ENCODE assay signal across 6 cellular contexts in the genomic region with DNA sequence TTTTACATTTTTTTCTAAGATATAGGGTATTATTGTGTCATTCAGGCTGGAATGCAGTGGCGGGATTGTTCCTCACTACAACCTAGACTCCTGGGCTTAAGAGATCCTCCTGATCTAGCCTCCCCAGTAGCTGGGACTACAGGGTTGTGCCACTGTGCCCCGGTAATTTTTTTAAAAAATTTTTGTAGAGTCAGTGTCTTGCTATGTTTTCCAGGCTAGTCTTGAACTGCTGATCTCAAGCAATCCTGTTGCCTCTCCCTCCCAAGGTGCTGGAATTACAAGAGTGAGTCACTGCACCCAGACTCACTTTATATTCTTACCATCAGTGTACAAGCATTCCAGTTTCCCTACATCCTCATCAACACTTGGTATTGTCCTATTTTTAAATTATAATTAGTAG.
"Had no signal": no experiment of that assay in that cellular context is flagged by ENCODE, and none has a peak within 500 bp of the region (broad histone marks: within the 10 kb centered on the region; RNA-seq: fewer than 3 reads in every experiment).

No MANE protein-coding gene starts in this region.

- H3K4me1 Mint-ChIP-seq: IgD-negative memory B cell had no signal

- ATAC-seq: HepG2, K562 had no signal

- H3K9me3 Mint-ChIP-seq: IgD-negative memory B cell had no signal

- DNase-seq: IMR-90, KBM-7 had no signal

- H3K36me3 Mint-ChIP-seq: IgD-negative memory B cell had no signal

- H3K4me3 ChIP-seq: K562 had no signal

- H3K27ac ChIP-seq: HL-60 had no signal

- H3K27ac Mint-ChIP-seq: IgD-negative memory B cell had no signal

- H3K4me3 Mint-ChIP-seq: IgD-negative memory B cell had no signal
